16 cellular contexts compared by ENCODE assay signal in genomic region chr3:56677286-56677685, GRCh38. TPM values are rescaled to one million over a fixed set of nuclear protein-coding genes. Genes with fewer than 3 reads are reported as not detected.
DNase-seq lines count a peak whose midpoint lies in the region; ATAC-seq and FAIRE-seq lines count a peak whose summit lies in the region.
"Had no signal": no experiment of that assay in that cellular context is flagged by ENCODE, and none has a peak within 500 bp of the region (broad histone marks: within the 10 kb centered on the region; RNA-seq: fewer than 3 reads in every experiment).

No MANE protein-coding gene starts in this region.

- no peak for FAIRE-seq in small intestine (lab: Jason Lieb, UNC)
- FAIRE-seq: kidney had no signal

- H3K4me3 ChIP-seq in small intestine (ENCODE audit: low read depth in 1 of 2, low read length in 2 of 2): no peak overlapping the region
- H3K4me3 ChIP-seq: spleen had no signal

- no peaks in the 10 kb centered on the region for H3K9me3 Mint-ChIP-seq in central memory CD8-positive, alpha-beta T cell
- H3K9me3 Mint-ChIP-seq in stimulated activated memory B cell treated with anti-CD40 and anti-IgM and Interleukin-4, amounts not matched to agents 10 μg/mL and 1 μg/mL and 100 μg/mL, for 72 hours: no peaks in the 10 kb centered on the region
- H3K9me3 Mint-ChIP-seq: activated B cell treated with CpG ODN at 0.5 μM for 24 hours, CD14-positive monocyte had no signal

- no peaks in the 10 kb centered on the region for H3K4me1 ChIP-seq in small intestine (ENCODE audit: control insufficient read depth in 2 of 2, insufficient read depth in 1 of 2, low read depth in 1 of 2, low read length in 1 of 2)

- H3K27ac ChIP-seq in small intestine (ENCODE audit: low read depth in 1 of 2, low read length in 1 of 2): no peak overlapping the region
- H3K27ac ChIP-seq: spleen had no signal

- DNase-seq in central memory CD8-positive, alpha-beta T cell (ENCODE audit: low spot score in 2 of 2): no peak
- DNase-seq in left colon (no peak), small intestine (no peak), NCI-H2171 treated with DMSO at 0.1 percent for 48 hours (lab: John Stamatoyannopoulos, UW) (no peak)
- DNase-seq: activated B cell treated with CpG ODN at 0.5 μM for 24 hours; activated naive CD4-positive, alpha-beta T cell treated with anti-CD3 and anti-CD28 coated beads, Interleukin-2, amount 10 ng/mL, durations not matched to agents 7 days and 5 days; cortex of kidney; kidney; NCI-H774; spleen had no signal

- H3K4me1 Mint-ChIP-seq in central memory CD8-positive, alpha-beta T cell: peaks cover 39% of the 10 kb centered on the region
- peaks cover 46% of the 10 kb centered on the region for H3K4me1 Mint-ChIP-seq in stimulated activated memory B cell treated with anti-CD40 and anti-IgM and Interleukin-4, amounts not matched to agents 10 μg/mL and 1 μg/mL and 100 μg/mL, for 72 hours

- 17 to 40% (median 29%) methylated on average over 1 of the region's 1 CpG for WGBS in small intestine, 3 donors

- H3K9me3 ChIP-seq in small intestine (ENCODE audit: control insufficient read depth, low read depth): no peaks in the 10 kb centered on the region
- H3K9me3 ChIP-seq: spleen had no signal

- intact Hi-C loops in left colon (cut with DNase I, micrococcal nuclease): no loop called here

- peaks cover 10% of the 10 kb centered on the region for H3K36me3 Mint-ChIP-seq in central memory CD8-positive, alpha-beta T cell (ENCODE audit: insufficient read depth)
- H3K36me3 Mint-ChIP-seq in stimulated activated memory B cell treated with anti-CD40 and anti-IgM and Interleukin-4, amounts not matched to agents 10 μg/mL and 1 μg/mL and 100 μg/mL, for 72 hours: peaks cover 41% of the 10 kb centered on the region

- peak overlapping the region; percentile 33 for H3K4me3 Mint-ChIP-seq in central memory CD8-positive, alpha-beta T cell
- no peak overlapping the region for H3K4me3 Mint-ChIP-seq in stimulated activated memory B cell treated with anti-CD40 and anti-IgM and Interleukin-4, amounts not matched to agents 10 μg/mL and 1 μg/mL and 100 μg/mL, for 72 hours
- H3K4me3 Mint-ChIP-seq: activated B cell treated with CpG ODN at 0.5 μM for 24 hours; activated naive CD4-positive, alpha-beta T cell treated with anti-CD3 and anti-CD28 coated beads, Interleukin-2, amount 10 ng/mL, durations not matched to agents 7 days and 5 days; CD14-positive monocyte had no signal

- no peaks in the 10 kb centered on the region for H3K36me3 ChIP-seq in small intestine (ENCODE audit: control insufficient read depth in 2 of 2, insufficient read depth in 2 of 2, low read length in 2 of 2)

- H3K27me3 Mint-ChIP-seq in central memory CD8-positive, alpha-beta T cell: no peaks in the 10 kb centered on the region
- no peaks in the 10 kb centered on the region for H3K27me3 Mint-ChIP-seq in stimulated activated memory B cell treated with anti-CD40 and anti-IgM and Interleukin-4, amounts not matched to agents 10 μg/mL and 1 μg/mL and 100 μg/mL, for 72 hours
- H3K27me3 Mint-ChIP-seq: activated B cell treated with CpG ODN at 0.5 μM for 24 hours had no signal

- H3K27me3 ChIP-seq in small intestine (ENCODE audit: control insufficient read depth in 2 of 2, insufficient read depth in 2 of 2, low read length in 2 of 2): no peaks in the 10 kb centered on the region
- H3K27me3 ChIP-seq: spleen had no signal

- peak; percentile 56 for ATAC-seq in GM18508 (IDR thresholded peaks at IDR 0.05; ENCODE audit: insufficient read depth, unreplicated experiment)
- ATAC-seq in GM19452 (IDR thresholded peaks at IDR 0.05; ENCODE audit: unreplicated experiment): peak; percentile 74
- peak; percentile 76 for ATAC-seq in HG03097 (IDR thresholded peaks at IDR 0.05; ENCODE audit: low FRiP score, unreplicated experiment)
- ATAC-seq in central memory CD8-positive, alpha-beta T cell (replicated peaks; ENCODE audit: extremely low read depth, poor library complexity, severe bottlenecking): no peak
- ATAC-seq in left colon: no peak
- no peak for ATAC-seq in stimulated activated memory B cell treated with anti-CD40 and anti-IgM and Interleukin-4, amounts not matched to agents 10 μg/mL and 1 μg/mL and 100 μg/mL, for 72 hours

- H3K27ac Mint-ChIP-seq in central memory CD8-positive, alpha-beta T cell (ENCODE audit: low read depth): peak overlapping the region; percentile 61
- no peak overlapping the region for H3K27ac Mint-ChIP-seq in stimulated activated memory B cell treated with anti-CD40 and anti-IgM and Interleukin-4, amounts not matched to agents 10 μg/mL and 1 μg/mL and 100 μg/mL, for 72 hours
- H3K27ac Mint-ChIP-seq: activated B cell treated with CpG ODN at 0.5 μM for 24 hours; activated naive CD4-positive, alpha-beta T cell treated with anti-CD3 and anti-CD28 coated beads, Interleukin-2, amount 10 ng/mL, durations not matched to agents 7 days and 5 days; nephron had no signal

RNA-seq across cellular contexts. Expression of gene TASOR, which starts 5.8 kb away (rescaled TPM):
- 10 to 100 TPM; 41.2 to 43.1 TPM for total RNA-seq in left colon
- 10 to 100 TPM; 16.8 to 20.9 (median 20.1) TPM for polyA plus RNA-seq in small intestine

Comparison
In these comparisons a context has a peak if more than half of its experiments do, and no peak if none do; other contexts are left out.
1. ATAC-seq: peak in GM18508 (single experiment), GM19452 (single experiment) and HG03097 (single experiment); none in central memory CD8-positive, alpha-beta T cell (single experiment), left colon (single experiment) and stimulated activated memory B cell treated with anti-CD40 and anti-IgM and Interleukin-4, amounts not matched to agents 10 μg/mL and 1 μg/mL and 100 μg/mL, for 72 hours (single experiment).